9 cellular contexts compared by ENCODE assay signal in the genomic region with DNA sequence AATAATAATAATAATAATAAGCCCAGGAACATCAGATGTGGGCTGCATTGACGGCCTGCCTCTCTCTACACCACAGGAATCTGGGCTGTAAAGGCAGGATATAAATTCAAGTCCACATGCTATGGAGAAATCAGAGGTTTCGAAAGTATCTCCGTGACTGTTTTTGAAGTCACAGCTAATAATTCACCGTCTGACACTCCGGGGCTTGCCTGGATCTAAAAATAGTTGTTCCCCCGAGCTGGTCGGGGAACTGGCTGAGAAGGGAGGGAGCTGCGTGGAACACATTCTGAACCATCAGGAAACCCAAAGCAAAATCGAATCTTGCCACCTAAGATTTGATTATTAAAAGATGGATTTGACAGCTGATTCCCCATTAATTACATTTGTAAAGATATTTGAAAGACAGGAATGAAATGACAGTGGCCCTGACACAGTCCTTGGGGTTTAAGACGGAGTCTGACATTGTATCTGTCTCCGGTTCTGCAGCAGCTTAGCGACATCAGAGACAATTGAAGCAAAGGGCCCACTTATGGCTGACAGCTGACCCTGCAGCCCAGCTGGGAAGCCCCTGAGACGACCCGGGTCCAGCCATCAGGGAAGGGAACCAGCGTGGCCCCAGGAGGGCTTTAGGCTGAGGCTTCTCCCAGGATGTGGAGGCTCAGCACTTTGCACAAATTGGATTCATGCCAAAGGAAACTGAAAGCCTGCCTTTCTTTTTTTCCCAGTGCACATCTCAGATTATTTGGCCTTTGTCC. TPM values are rescaled to one million over a fixed set of nuclear protein-coding genes. Genes with fewer than 3 reads are reported as not detected.
DNase-seq lines count a peak whose midpoint lies in the region; ATAC-seq and TF ChIP-seq lines count a peak whose summit lies in the region.
"Had no signal": no experiment of that assay in that cellular context is flagged by ENCODE, and none has a peak within 500 bp of the region (broad histone marks: within the 10 kb centered on the region; RNA-seq: fewer than 3 reads in every experiment).

No MANE protein-coding gene starts in this region.

- no peak for ATAC-seq in activated CD8-positive, alpha-beta T cell treated with anti-CD3 and anti-CD28 coated beads, Interleukin-2, amount 10 ng/mL, durations not matched to agents 7 days and 5 days
- no peak for ATAC-seq in activated CD8-positive, alpha-beta T cell treated with anti-CD3 and anti-CD28 coated beads for 36 hours

- H3K4me3 ChIP-seq in adrenal gland = peak overlapping the region in 2 of 4 donors; percentile 13 to 38

- POLR2A ChIA-PET in activated CD8-positive, alpha-beta T cell treated with anti-CD3 and anti-CD28 coated beads, Interleukin-2, amount 10 ng/mL, durations not matched to agents 7 days and 5 days (lab: Charles Lee) = interaction anchor here (0.6 to 1.1 kb wide), 2 partner anchors 33 to 66 kb away, joined by 3 read pairs; no protein-coding TSS in a partner anchor
- POLR2A ChIA-PET in activated CD8-positive, alpha-beta T cell treated with anti-CD3 and anti-CD28 coated beads for 36 hours (lab: Charles Lee) = interaction anchor here (1.7 kb wide), 1 partner anchor 8 kb away, joined by 10 read pairs; no protein-coding TSS in a partner anchor

- no peak for TF ChIP-seq CTCF in activated CD8-positive, alpha-beta T cell treated with anti-CD3 and anti-CD28 coated beads for 36 hours (IDR thresholded peaks at IDR 0.05)
- TF ChIP-seq CTCF in adrenal gland (IDR thresholded peaks at IDR 0.05) = no peak

- no peak for TF ChIP-seq POLR2A in adrenal gland (IDR thresholded peaks at IDR 0.05)

- no peaks in the 10 kb centered on the region for H3K9me3 Mint-ChIP-seq in activated CD8-positive, alpha-beta T cell treated with anti-CD3 and anti-CD28 coated beads, Interleukin-2, amount 10 ng/mL, durations not matched to agents 7 days and 5 days (ENCODE audit: insufficient read depth)
- H3K9me3 Mint-ChIP-seq in activated CD8-positive, alpha-beta T cell treated with anti-CD3 and anti-CD28 coated beads for 36 hours = no peaks in the 10 kb centered on the region

- CTCF ChIA-PET in activated CD8-positive, alpha-beta T cell treated with anti-CD3 and anti-CD28 coated beads, Interleukin-2, amount 10 ng/mL, durations not matched to agents 7 days and 5 days (lab: Charles Lee) = interaction anchor here (1.2 kb wide), 1 partner anchor 9 kb away, joined by 4 read pairs; no protein-coding TSS in a partner anchor
- CTCF ChIA-PET in activated CD8-positive, alpha-beta T cell treated with anti-CD3 and anti-CD28 coated beads for 36 hours (lab: Charles Lee) = no interaction called here

- peaks cover 6 to 33% of the 10 kb centered on the region in 2 donors for H3K4me1 ChIP-seq in adrenal gland (replicated peaks in 1 of 2)

- H3K27ac ChIP-seq in adrenal gland (peak overlapping the region in 4 of 5 donors; percentile 19 to 69 (median 56)), temporal lobe (ENCODE audit: low read depth, low read length) (peak overlapping the region; percentile 14)

- H3K27ac Mint-ChIP-seq in activated CD8-positive, alpha-beta T cell treated with anti-CD3 and anti-CD28 coated beads, Interleukin-2, amount 10 ng/mL, durations not matched to agents 7 days and 5 days = no peak overlapping the region
- no peak overlapping the region for H3K27ac Mint-ChIP-seq in activated CD8-positive, alpha-beta T cell treated with anti-CD3 and anti-CD28 coated beads for 36 hours

- intact Hi-C loops in activated CD8-positive, alpha-beta T cell treated with anti-CD3 and anti-CD28 coated beads for 36 hours (cut with micrococcal nuclease) = loop anchor here (10.0 kb wide), 1 partner anchor 125 kb away; no protein-coding TSS in a partner anchor
- intact Hi-C loops in adrenal gland (cut with DNase I) = no loop called here

- no peaks in the 10 kb centered on the region for H3K4me1 Mint-ChIP-seq in activated CD8-positive, alpha-beta T cell treated with anti-CD3 and anti-CD28 coated beads, Interleukin-2, amount 10 ng/mL, durations not matched to agents 7 days and 5 days (ENCODE audit: low read depth)
- peaks cover 2% of the 10 kb centered on the region for H3K4me1 Mint-ChIP-seq in activated CD8-positive, alpha-beta T cell treated with anti-CD3 and anti-CD28 coated beads for 36 hours (ENCODE audit: low read depth)

- no peak overlapping the region for H3K4me3 Mint-ChIP-seq in activated CD8-positive, alpha-beta T cell treated with anti-CD3 and anti-CD28 coated beads, Interleukin-2, amount 10 ng/mL, durations not matched to agents 7 days and 5 days
- no peak overlapping the region for H3K4me3 Mint-ChIP-seq in activated CD8-positive, alpha-beta T cell treated with anti-CD3 and anti-CD28 coated beads for 36 hours
- H3K4me3 Mint-ChIP-seq: neural crest cell had no signal

- 5 to 14% (median 6%) methylated on average over 12 to 15 of the region's 15 CpGs for WGBS in adrenal gland, 4 donors

- peak; percentile 18 for DNase-seq in activated CD8-positive, alpha-beta T cell treated with anti-CD3 and anti-CD28 coated beads, Interleukin-2, amount 10 ng/mL, durations not matched to agents 7 days and 5 days
- DNase-seq in activated CD8-positive, alpha-beta T cell treated with anti-CD3 and anti-CD28 coated beads for 36 hours = no peak
- DNase-seq in adrenal gland (peak in 6 of 7 donors; percentile 55 to 83 (median 73)), kidney tubule cell (ENCODE audit: low spot score) (peak; percentile 61), DMS79 (lab: John Stamatoyannopoulos, UW) (no peak), DMS79 treated with DMSO at 0.1 percent for 48 hours (lab: John Stamatoyannopoulos, UW) (no peak), NCI-H2107 treated with DMSO at 0.1 percent for 48 hours (lab: John Stamatoyannopoulos, UW; ENCODE audit: unreplicated experiment) (no peak)

- H3K27me3 ChIP-seq in adrenal gland = no peaks in the 10 kb centered on the region

- H3K36me3 ChIP-seq in adrenal gland (replicated peaks in 1 of 2) = no peaks in the 10 kb centered on the region

- H3K9me3 ChIP-seq in adrenal gland (replicated peaks in 1 of 3) = no peaks in the 10 kb centered on the region

- H3K36me3 Mint-ChIP-seq in activated CD8-positive, alpha-beta T cell treated with anti-CD3 and anti-CD28 coated beads, Interleukin-2, amount 10 ng/mL, durations not matched to agents 7 days and 5 days (ENCODE audit: low read depth) = no peaks in the 10 kb centered on the region
- no peaks in the 10 kb centered on the region for H3K36me3 Mint-ChIP-seq in activated CD8-positive, alpha-beta T cell treated with anti-CD3 and anti-CD28 coated beads for 36 hours (ENCODE audit: low read depth)

- H3K27me3 Mint-ChIP-seq in activated CD8-positive, alpha-beta T cell treated with anti-CD3 and anti-CD28 coated beads, Interleukin-2, amount 10 ng/mL, durations not matched to agents 7 days and 5 days (ENCODE audit: low read depth) = peaks cover 3% of the 10 kb centered on the region
- peaks cover 1% of the 10 kb centered on the region for H3K27me3 Mint-ChIP-seq in activated CD8-positive, alpha-beta T cell treated with anti-CD3 and anti-CD28 coated beads for 36 hours

RNA-seq across cellular contexts. Expression of a gene that starts 35.2 kb away (rescaled TPM):
- total RNA-seq in activated CD8-positive, alpha-beta T cell treated with anti-CD3 and anti-CD28 coated beads, Interleukin-2, amount 10 ng/mL, durations not matched to agents 7 days and 5 days = 100 to 1,000 TPM; 208 to 215 TPM
- 100 to 1,000 TPM; 116 to 120 TPM for total RNA-seq in activated CD8-positive, alpha-beta T cell treated with anti-CD3 and anti-CD28 coated beads for 36 hours
- total RNA-seq in adrenal gland (10 to 100 TPM; 14.4 to 70.2 (median 38.9) TPM), temporal lobe (79.4 TPM)
- 10 to 100 TPM; 14.9 to 25.2 (median 18.0) TPM for polyA plus RNA-seq in adrenal gland

Comparison
In these comparisons a context has a peak if more than half of its experiments do, and no peak if none do; other contexts are left out.
1. DNase-seq: peak in activated CD8-positive, alpha-beta T cell treated with anti-CD3 and anti-CD28 coated beads, Interleukin-2, amount 10 ng/mL, durations not matched to agents 7 days and 5 days (single experiment), adrenal gland (6 of 7) and kidney tubule cell (single experiment); none in activated CD8-positive, alpha-beta T cell treated with anti-CD3 and anti-CD28 coated beads for 36 hours (single experiment), DMS79 (single experiment), DMS79 treated with DMSO at 0.1 percent for 48 hours (single experiment) and NCI-H2107 treated with DMSO at 0.1 percent for 48 hours (single experiment).